ENCODE assay signal across 10 cellular contexts in genomic region chr1:36204347-36204909, GRCh38. TPM values are rescaled to one million over a fixed set of nuclear protein-coding genes. Genes with fewer than 3 reads are reported as not detected.
DNase-seq lines count a peak whose midpoint lies in the region; ATAC-seq, FAIRE-seq and TF ChIP-seq lines count a peak whose summit lies in the region.
"Had no signal": no experiment of that assay in that cellular context is flagged by ENCODE, and none has a peak within 500 bp of the region (broad histone marks: within the 10 kb centered on the region; RNA-seq: fewer than 3 reads in every experiment).

No MANE protein-coding gene starts in this region.

- H3K4me1 ChIP-seq in A549 (peaks cover 68% of the 10 kb centered on the region), pancreas (peaks cover 0 to 26% (median 12%) of the 10 kb centered on the region in 3 donors)

- FAIRE-seq in A549 (lab: Jason Lieb, UNC) (no peak), pancreas (lab: Jason Lieb, UNC) (no peak)

- 68% methylated on average over 5 of the region's 6 CpGs for WGBS in A549 (ENCODE audit: missing lambda C conversion rate)
- WGBS in pancreas, 2 donors: 65 to 75% methylated on average over 6 of the region's 6 CpGs

- ATAC-seq in A549 (peak; percentile 8 to 17; a peak in 4 of 6 replicates), pancreas (no peak), HG02610 (IDR thresholded peaks at IDR 0.05; ENCODE audit: unreplicated experiment) (no peak), HG03439 (IDR thresholded peaks at IDR 0.05; ENCODE audit: unreplicated experiment) (no peak)

- POLR2A ChIA-PET in A549 (lab: Yijun Ruan, JAX): interaction anchor here (1.2 kb wide), 1 partner anchor 20 kb away, joined by 4 read pairs; the partner anchor contains the start of gene THRAP3

- DNase-seq in A549 (ENCODE audit: low read depth in 1 of 2, low spot score in 1 of 2) (peak in 1 of 2 experiments; percentile 44), NCI-H2029 treated with DMSO at 0.1 percent for 48 hours (lab: John Stamatoyannopoulos, UW) (peak; percentile 52), fibroblast of gingiva (ENCODE audit: low read depth) (peak; percentile 38), pancreas (peak in 2 of 6 donors; percentile 35 to 52), SKM-1 treated with dmso at 0.1 percent for 144 hours (lab: John Stamatoyannopoulos, UW; ENCODE audit: unreplicated experiment) (no peak), SW480 (ENCODE audit: low spot score) (no peak)
- DNase-seq: activated naive CD8-positive, alpha-beta T cell treated with anti-CD3 and anti-CD28 coated beads, Interleukin-2, amount 10 ng/mL, durations not matched to agents 7 days and 5 days; SW 1271 had no signal

- H3K27ac ChIP-seq in A549 (peak overlapping the region; percentile 73 to 85), pancreas (peak overlapping the region in 3 of 4 donors; percentile 64 to 68 (median 67))

- H3K4me2 ChIP-seq in A549: peak overlapping the region; percentile 52

- intact Hi-C loops in pancreas (cut with DNase I): no loop called here

- H3K9me3 ChIP-seq in A549 (no peaks in the 10 kb centered on the region), pancreas (no peaks in the 10 kb centered on the region)

- TF ChIP-seq CTCF in A549 (IDR thresholded peaks at IDR 0.05) (no peak), pancreas (IDR thresholded peaks at IDR 0.05) (no peak)

- no peak for TF ChIP-seq POLR2A in A549 (IDR thresholded peaks at IDR 0.05; ENCODE audit: low read length)

- CTCF ChIA-PET in A549 (lab: Yijun Ruan, JAX): no interaction called here

- H3K4me3 ChIP-seq in A549: no peak overlapping the region
- H3K4me3 ChIP-seq in pancreas: no peak overlapping the region

- H3K27me3 ChIP-seq in pancreas: no peaks in the 10 kb centered on the region

- TF ChIP-seq RAD21 in A549 (conservative IDR thresholded peaks at IDR 0.05 in 1 of 2, IDR thresholded peaks at IDR 0.05 in 1 of 2): no peak

- TF ChIP-seq EP300 in A549 (IDR thresholded peaks at IDR 0.05): no peak

- no peaks in the 10 kb centered on the region for H3K36me3 ChIP-seq in pancreas

TF ChIP-seq in A549, 52 proteins besides CTCF, POLR2A, EP300 and RAD21:
- TF ChIP-seq BHLHE40 (IDR thresholded peaks at IDR 0.05; ENCODE audit: low read depth, low read length) (no peak), GATA3 (IDR thresholded peaks at IDR 0.05; ENCODE audit: borderline replicate concordance) (no peak), NPAS2 (CRISPR knock-in tag; IDR thresholded peaks at IDR 0.05; ENCODE audit: borderline replicate concordance) (no peak), SMC3 (IDR thresholded peaks at IDR 0.05) (no peak), CHD2 (IDR thresholded peaks at IDR 0.05; ENCODE audit: low read length, partially characterized antibody) (no peak), FOXS1 (CRISPR knock-in tag; IDR thresholded peaks at IDR 0.05) (no peak), TFCP2L1 (CRISPR knock-in tag; IDR thresholded peaks at IDR 0.05) (no peak), MAZ (IDR thresholded peaks at IDR 0.05; ENCODE audit: borderline replicate concordance, low read depth, low read length) (no peak)
- TF ChIP-seq, protein P1, sequence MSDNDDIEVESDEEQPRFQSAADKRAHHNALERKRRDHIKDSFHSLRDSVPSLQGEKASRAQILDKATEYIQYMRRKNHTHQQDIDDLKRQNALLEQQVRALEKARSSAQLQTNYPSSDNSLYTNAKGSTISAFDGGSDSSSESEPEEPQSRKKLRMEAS (IDR thresholded peaks at IDR 0.05): no peak

RNA-seq across cellular contexts. Expression of gene THRAP3, which starts 19.8 kb away (rescaled TPM):
- polyA plus RNA-seq in A549 (2011; rRNA removed) (60.7 and 66.5 TPM in 2 replicates), A549 (2017; fragmentation: RNase III; extraction: RNeasy Plus Mini Kit Qiagen cat#74134 plus additional on column Dnase treatment) (57.9 to 61.7 TPM (median 60.0 TPM) in 3 replicates), pancreas (10 to 100 TPM; 17.0 to 27.5 TPM)
- 17.4 and 21.9 TPM in 2 replicates for polyA plus RNA-seq in A549 (2012; cell fraction: cytosol; rRNA removed)
- polyA plus RNA-seq in A549 (2012; cell fraction: nucleus; rRNA removed): 21.1 and 26.4 TPM in 2 replicates
- polyA minus RNA-seq in A549 (2011; rRNA and poly(A)+ RNA removed): 45.3 and 66.3 TPM in 2 replicates
- 10 to 100 TPM; 24.0 to 54.7 (median 34.8) TPM for total RNA-seq in pancreas

RNA-seq across cellular contexts. Expression of gene MAP7D1, which starts 48.5 kb away (rescaled TPM):
- 15.4 and 16.4 TPM in 2 replicates for polyA plus RNA-seq in A549 (2011; rRNA removed)
- 65.2 and 90.0 TPM in 2 replicates for polyA plus RNA-seq in A549 (2012; cell fraction: cytosol; rRNA removed)
- polyA plus RNA-seq in A549 (2012; cell fraction: nucleus; rRNA removed): 113 and 167 TPM in 2 replicates
- polyA plus RNA-seq in A549 (2017; fragmentation: RNase III; extraction: RNeasy Plus Mini Kit Qiagen cat#74134 plus additional on column Dnase treatment): 74.9 to 79.0 TPM (median 75.0 TPM) in 3 replicates
- 15.5 and 28.3 TPM in 2 replicates for polyA minus RNA-seq in A549 (2011; rRNA and poly(A)+ RNA removed)
- 10 to 100 TPM; 12.5 to 39.3 (median 15.8) TPM for total RNA-seq in pancreas
- 10 to 100 TPM; 26.4 to 36.0 TPM for polyA plus RNA-seq in pancreas

RNA-seq across cellular contexts. Expression of gene TRAPPC3, which starts 55.1 kb away (rescaled TPM):
- polyA plus RNA-seq in A549 (2011; rRNA removed) (62.2 and 67.0 TPM in 2 replicates), A549 (2017; fragmentation: RNase III; extraction: RNeasy Plus Mini Kit Qiagen cat#74134 plus additional on column Dnase treatment) (103 to 109 TPM (median 105 TPM) in 3 replicates), pancreas (10 to 100 TPM; 21.8 to 41.5 TPM)
- 69.5 and 75.1 TPM in 2 replicates for polyA plus RNA-seq in A549 (2012; cell fraction: cytosol; rRNA removed)
- 27.5 and 54.4 TPM in 2 replicates for polyA plus RNA-seq in A549 (2012; cell fraction: nucleus; rRNA removed)
- polyA minus RNA-seq in A549 (2011; rRNA and poly(A)+ RNA removed): 16.7 and 17.4 TPM in 2 replicates
- total RNA-seq in pancreas: 10 to 100 TPM; 24.6 to 29.5 (median 27.0) TPM

Comparison
In these comparisons a context has a peak if more than half of its experiments do, and no peak if none do; other contexts are left out.
1. ATAC-seq: peak in A549 (2 of 2); none in pancreas (0 of 4), HG02610 (single experiment) and HG03439 (single experiment).
2. DNase-seq: peak in NCI-H2029 treated with DMSO at 0.1 percent for 48 hours (single experiment) and fibroblast of gingiva (single experiment); none in SKM-1 treated with dmso at 0.1 percent for 144 hours (single experiment) and SW480 (single experiment).